ENCODE assay signal across 8 cellular contexts in the genomic region with DNA sequence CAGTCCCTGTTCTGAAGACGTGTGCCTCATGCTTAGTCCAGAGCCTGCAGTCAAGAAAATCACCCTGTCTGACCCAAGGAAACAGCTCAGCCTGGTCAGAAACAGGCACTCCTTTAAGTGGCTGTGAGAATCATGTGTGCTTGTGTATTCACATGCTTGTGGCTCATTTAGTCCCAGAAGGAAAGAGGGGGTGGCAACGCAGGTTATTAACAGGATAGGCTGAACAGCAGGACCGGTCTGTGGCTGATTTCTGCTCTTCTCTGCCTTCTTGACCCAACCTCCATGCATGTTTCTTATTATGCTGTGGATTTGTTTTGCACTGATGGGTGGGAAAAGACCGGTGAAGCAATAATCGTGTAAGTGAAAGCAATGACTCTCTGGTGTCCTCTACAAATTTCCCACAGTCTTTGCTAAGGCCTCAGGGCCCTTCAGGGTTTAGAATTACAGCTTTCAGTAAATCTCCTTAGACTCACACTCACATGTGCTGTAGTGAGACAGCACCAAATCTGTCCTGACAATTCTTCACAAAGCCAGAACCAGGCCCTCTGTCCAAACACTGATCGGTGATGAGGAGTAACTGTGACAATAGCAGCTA.
DNase-seq lines count a peak whose midpoint lies in the region; ATAC-seq, FAIRE-seq and TF ChIP-seq lines count a peak whose summit lies in the region.

No MANE protein-coding gene starts in this region.

- H3K4me3 ChIP-seq in H1 (ENCODE audit: extremely low read depth in 1 of 4, insufficient read depth in 2 of 4, low read depth in 3 of 4, low read length in 4 of 4): no peak overlapping the region
- no peak overlapping the region for H3K4me3 ChIP-seq in skeletal muscle cell (ENCODE audit: low read depth, low read length)

- DNase-seq in H1 (ENCODE audit: low read depth in 1 of 2, low spot score in 2 of 2) (no peak), skeletal muscle cell (ENCODE audit: low read depth) (peak; percentile 85), NCI-H1436 treated with DMSO at 0.1 percent for 48 hours (lab: John Stamatoyannopoulos, UW) (no peak), GM19238 (ENCODE audit: insufficient read length, low spot score) (no peak)
- no peak for DNase-seq in activated effector memory CD4-positive, alpha-beta T cell treated with anti-CD3 and anti-CD28 coated beads, Interleukin-2, amount 50 U/mL, for 16 hours
- DNase-seq in stimulated activated CD4-positive, alpha-beta T cell treated with anti-CD3 and anti-CD28 coated beads, Interleukin-2, amount 100 ng/mL, for 24 hours: no peak

- H4K20me1 ChIP-seq in H1 (replicated peaks in 1 of 2; ENCODE audit: control insufficient read depth in 1 of 2, insufficient read depth in 2 of 2, low read length in 2 of 2): no peaks in the 10 kb centered on the region

- no peak overlapping the region for H2BK120ac ChIP-seq in H1 (replicated peaks; ENCODE audit: low read depth, low read length)

- H2AFZ ChIP-seq in H1 (ENCODE audit: low read length): 0 out of 2 replicates have a peak overlapping the region, but pooled peaks have one; percentile 17

- H3K4ac ChIP-seq in H1 (replicated peaks; ENCODE audit: insufficient read length, low read depth, low read length): no peak overlapping the region

- H2BK12ac ChIP-seq in H1 (ENCODE audit: low read depth, low read length): no peak overlapping the region

- no peaks in the 10 kb centered on the region for H3K4me1 ChIP-seq in H1 (replicated peaks in 1 of 4; ENCODE audit: control insufficient read depth in 3 of 4, insufficient read depth in 4 of 4, low read length in 3 of 4)

- no peak overlapping the region for H3K23ac ChIP-seq in H1 (ENCODE audit: insufficient read length)

- no peak overlapping the region for H4K8ac ChIP-seq in H1 (ENCODE audit: extremely low read depth, insufficient read depth, low read length)

- H3K36me3 ChIP-seq in H1 (ENCODE audit: control insufficient read depth in 2 of 4, insufficient read depth in 4 of 4, low read length in 3 of 4): no peaks in the 10 kb centered on the region

- H3K27ac ChIP-seq in H1 (ENCODE audit: low read depth, low read length): no peak overlapping the region

- no peak for TF ChIP-seq EP300 in H1 (IDR thresholded peaks at IDR 0.05; ENCODE audit: borderline replicate concordance in 1 of 2, low read depth in 2 of 2, low read length in 2 of 2)

- no peak overlapping the region for H3K14ac ChIP-seq in H1 (ENCODE audit: insufficient read length)

- POLR2A ChIA-PET in H1 (lab: Charles Lee; ENCODE audit: partially characterized antibody): no interaction called here

- H3K4me2 ChIP-seq in H1 (ENCODE audit: insufficient read depth in 1 of 2, low read depth in 2 of 2, low read length in 2 of 2): no peak overlapping the region

- no peak overlapping the region for H2BK20ac ChIP-seq in H1 (ENCODE audit: low read length)

- H2AK5ac ChIP-seq in H1 (ENCODE audit: low read depth, low read length): no peak overlapping the region

- H2BK15ac ChIP-seq in H1 (ENCODE audit: low read length): no peak overlapping the region

- TF ChIP-seq RAD21 in H1 (IDR thresholded peaks at IDR 0.05 in 1 of 2, conservative IDR thresholded peaks at IDR 0.05 in 1 of 2; ENCODE audit: low read depth in 2 of 2, low read length in 2 of 2): no peak

- H2BK5ac ChIP-seq in H1 (ENCODE audit: low read depth, low read length): no peak overlapping the region

- TF ChIP-seq CTCF in H1 (IDR thresholded peaks at IDR 0.05; ENCODE audit: control extremely low read depth in 1 of 3, insufficient read depth in 1 of 3, low read depth in 1 of 3, low read length in 3 of 3): no peak

- H3K9me3 ChIP-seq in H1 (ENCODE audit: insufficient read depth in 2 of 2, low read depth in 1 of 2, low read length in 1 of 2): no peaks in the 10 kb centered on the region

- H3K79me2 ChIP-seq in H1 (ENCODE audit: control insufficient read depth in 1 of 2, insufficient read depth in 2 of 2, low read length in 2 of 2): no peaks in the 10 kb centered on the region

- CTCF ChIA-PET in H1 (lab: Charles Lee; ENCODE audit: partially characterized antibody): interaction anchor here (1.2 to 3.0 kb wide), 7 partner anchors 9 to 333 kb away, joined by 3 to 11 read pairs (median 4); no protein-coding TSS in a partner anchor

- no peaks in the 10 kb centered on the region for H3K79me1 ChIP-seq in H1 (ENCODE audit: low read depth, low read length)

- H4K91ac ChIP-seq in H1 (replicated peaks; ENCODE audit: insufficient read length, low read length): no peak overlapping the region

- no peak overlapping the region for H3K9ac ChIP-seq in H1 (replicated peaks in 1 of 4; ENCODE audit: extremely low read depth in 1 of 4, low read depth in 3 of 4, low read length in 3 of 4)

- no peak overlapping the region for H4K5ac ChIP-seq in H1 (ENCODE audit: insufficient read length, low read depth, low read length)

- 94% methylated on average over 6 of the region's 6 CpGs; no CpG with 5 or more reads in 1 of the 2 experiments for WGBS in H1 (ENCODE audit: extremely low coverage in 1 of 2, insufficient coverage in 1 of 2, insufficient read length in 1 of 2, insufficient replicate concordance in 2 of 2, low coverage in 1 of 2, low lambda C conversion rate in 2 of 2, missing lambda C conversion rate in 1 of 2), 2 experiments

- no peaks in the 10 kb centered on the region for H3K23me2 ChIP-seq in H1 (ENCODE audit: low read depth, low read length)

- no peak for TF ChIP-seq POLR2A in H1 (IDR thresholded peaks at IDR 0.05; ENCODE audit: control extremely low read depth in 1 of 2, low read depth in 2 of 2, low read length in 2 of 2)

- ATAC-seq in GM18868 (IDR thresholded peaks at IDR 0.05; ENCODE audit: unreplicated experiment) (peak; percentile 37), HG03432 (IDR thresholded peaks at IDR 0.05; ENCODE audit: unreplicated experiment) (peak; percentile 45)

- H3K56ac ChIP-seq in H1 (replicated peaks; ENCODE audit: insufficient read length, low read depth, low read length): no peak overlapping the region

- H3K27me3 ChIP-seq in H1 (replicated peaks in 1 of 4; ENCODE audit: control insufficient read depth in 3 of 4, extremely low read depth in 1 of 4, insufficient read depth in 3 of 4, low read length in 3 of 4): peaks cover 0 to 1% (median 0%) of the 10 kb centered on the region in 4 experiments; a peak in 1 of 7 replicates

- H3K18ac ChIP-seq in H1 (ENCODE audit: extremely low read depth, low read length): no peak overlapping the region

- FAIRE-seq in H1 (lab: Jason Lieb, UNC): no peak

TF ChIP-seq in H1, 55 proteins besides CTCF, POLR2A, EP300 and RAD21 (continues in another document):
- TF ChIP-seq GABPA (IDR thresholded peaks at IDR 0.05; ENCODE audit: borderline replicate concordance, insufficient read depth, low read length): no peak
- no peak for TF ChIP-seq PHF8 (conservative IDR thresholded peaks at IDR 0.05; ENCODE audit: low read depth, low read length)
